In genomic region chr6:26330835-26331808, GRCh38 we compare ENCODE assay signal across 8 cellular contexts. TPM values are rescaled to one million over a fixed set of nuclear protein-coding genes. Genes with fewer than 3 reads are reported as not detected.
A peak's percentile ranks its signal among the peaks of the same experiment; 100 is the strongest.
DNase-seq lines count a peak whose midpoint lies in the region; ATAC-seq and TF ChIP-seq lines count a peak whose summit lies in the region.

No MANE protein-coding gene starts in this region.

- H3K9me3 Mint-ChIP-seq in activated CD4-positive, alpha-beta memory T cell treated with anti-CD3 and anti-CD28 coated beads, Interleukin-2, amount 10 ng/mL, durations not matched to agents 7 days and 5 days, result no peaks in the 10 kb centered on the region

- peaks cover 3% of the 10 kb centered on the region for H3K36me3 Mint-ChIP-seq in activated CD4-positive, alpha-beta memory T cell treated with anti-CD3 and anti-CD28 coated beads, Interleukin-2, amount 10 ng/mL, durations not matched to agents 7 days and 5 days (ENCODE audit: low read depth)

- H3K4me1 Mint-ChIP-seq in activated CD4-positive, alpha-beta memory T cell treated with anti-CD3 and anti-CD28 coated beads, Interleukin-2, amount 10 ng/mL, durations not matched to agents 7 days and 5 days, result peaks cover 57% of the 10 kb centered on the region

- peak overlapping the region; percentile 58 to 79 (median 63) for H3K4me3 ChIP-seq in fibroblast of lung (replicated peaks in 1 of 4; ENCODE audit: control extremely low read depth in 1 of 4, insufficient read depth in 1 of 4, low read depth in 3 of 4, low read length in 4 of 4)

- H3K4me3 Mint-ChIP-seq in activated CD4-positive, alpha-beta memory T cell treated with anti-CD3 and anti-CD28 coated beads, Interleukin-2, amount 10 ng/mL, durations not matched to agents 7 days and 5 days, result peak overlapping the region; percentile 75

- no peaks in the 10 kb centered on the region for H3K27me3 ChIP-seq in fibroblast of lung (ENCODE audit: control insufficient read depth, insufficient read depth, low read length)

- H3K4me2 ChIP-seq in fibroblast of lung (ENCODE audit: extremely low read depth, insufficient read depth, low read length), result peak overlapping the region; percentile 93

- no peaks in the 10 kb centered on the region for H3K9me3 ChIP-seq in fibroblast of lung (ENCODE audit: control insufficient read depth, insufficient read depth, low read depth, low read length)

- H3K27me3 Mint-ChIP-seq in activated CD4-positive, alpha-beta memory T cell treated with anti-CD3 and anti-CD28 coated beads, Interleukin-2, amount 10 ng/mL, durations not matched to agents 7 days and 5 days, result peaks cover 50% of the 10 kb centered on the region

- no peak overlapping the region for H3K9ac ChIP-seq in fibroblast of lung (ENCODE audit: insufficient read depth, low read length)

- no peaks in the 10 kb centered on the region for H3K79me2 ChIP-seq in fibroblast of lung (ENCODE audit: control insufficient read depth, insufficient read depth, low read length)

- no peak for ATAC-seq in GM21360 (IDR thresholded peaks at IDR 0.05; ENCODE audit: unreplicated experiment)

- TF ChIP-seq CTCF in fibroblast of lung (conservative IDR thresholded peaks at IDR 0.05 in 1 of 2, IDR thresholded peaks at IDR 0.05 in 1 of 2; ENCODE audit: low read depth in 1 of 2, low read length in 2 of 2), result no peak

- DNase-seq in NCI-H1417 (lab: John Stamatoyannopoulos, UW) (peak in 2 of 3 experiments; percentile 42 to 80), NCI-H1417 treated with DMSO at 0.1 percent for 48 hours (lab: John Stamatoyannopoulos, UW) (no peak), NCI-H2227 treated with DMSO at 0.1 percent for 48 hours (lab: John Stamatoyannopoulos, UW) (peak; percentile 59), fibroblast of lung (ENCODE audit: low read depth in 2 of 2) (peak in 1 of 2 donors; percentile 46), NCI-H2107 (lab: John Stamatoyannopoulos, UW) (no peak)
- peak; percentile 54 for DNase-seq in activated CD4-positive, alpha-beta memory T cell treated with anti-CD3 and anti-CD28 coated beads, Interleukin-2, amount 10 ng/mL, durations not matched to agents 7 days and 5 days
- DNase-seq in stimulated activated CD4-positive, alpha-beta T cell treated with anti-CD3 and anti-CD28 coated beads, Interleukin-4, amount 100 ng/mL, for 24 hours, result peak; percentile 60

- POLR2A ChIA-PET in activated CD4-positive, alpha-beta memory T cell treated with anti-CD3 and anti-CD28 coated beads, Interleukin-2, amount 10 ng/mL, durations not matched to agents 7 days and 5 days (lab: Charles Lee), result interaction anchor here (0.8 to 4.0 kb wide), 8 partner anchors 9 to 237 kb away, joined by 3 to 23 read pairs (median 4); partner anchors contain the start of gene HMGN4

- peaks cover 9% of the 10 kb centered on the region for H3K4me1 ChIP-seq in fibroblast of lung (ENCODE audit: control insufficient read depth, extremely low read depth, insufficient read depth, low read length)

- H2AFZ ChIP-seq in fibroblast of lung (ENCODE audit: low read length), result peak overlapping the region; percentile 72

- H3K27ac ChIP-seq in fibroblast of lung (ENCODE audit: insufficient read depth, low read length), result no peak overlapping the region

- no peaks in the 10 kb centered on the region for H3K36me3 ChIP-seq in fibroblast of lung (ENCODE audit: control insufficient read depth, insufficient read depth, low read length)

- peak overlapping the region; percentile 38 for H3K27ac Mint-ChIP-seq in activated CD4-positive, alpha-beta memory T cell treated with anti-CD3 and anti-CD28 coated beads, Interleukin-2, amount 10 ng/mL, durations not matched to agents 7 days and 5 days

- H4K20me1 ChIP-seq in fibroblast of lung (ENCODE audit: control insufficient read depth, extremely low read depth, insufficient read depth, low read length), result no peaks in the 10 kb centered on the region

- CTCF ChIA-PET in activated CD4-positive, alpha-beta memory T cell treated with anti-CD3 and anti-CD28 coated beads, Interleukin-2, amount 10 ng/mL, durations not matched to agents 7 days and 5 days (lab: Charles Lee), result interaction anchor here (0.9 to 5.7 kb wide), 10 partner anchors 9 to 264 kb away, joined by 3 to 24 read pairs (median 4); a partner anchor contains a TSS

RNA-seq across cellular contexts. Expression of gene BTN3A2, which starts 33.9 kb away (rescaled TPM):
- total RNA-seq in activated CD4-positive, alpha-beta memory T cell treated with anti-CD3 and anti-CD28 coated beads, Interleukin-2, amount 10 ng/mL, durations not matched to agents 7 days and 5 days, result 100 to 1,000 TPM; 120 to 130 TPM
- 21.6 and 21.8 TPM in 2 replicates for total RNA-seq in fibroblast of lung
- polyA plus RNA-seq in fibroblast of lung, result 27.2 and 39.1 TPM in 2 replicates
- 19.1 and 24.8 TPM in 2 replicates for polyA plus RNA-seq in fibroblast of lung (2012)
- polyA minus RNA-seq in fibroblast of lung (ENCODE audit: low replicate concordance), result 10.0 and 23.6 TPM in 2 replicates

RNA-seq across cellular contexts. Expression of gene BTN2A2, which starts 51.8 kb away (rescaled TPM):
- 10 to 100 TPM; 23.4 to 25.7 TPM for total RNA-seq in activated CD4-positive, alpha-beta memory T cell treated with anti-CD3 and anti-CD28 coated beads, Interleukin-2, amount 10 ng/mL, durations not matched to agents 7 days and 5 days
- total RNA-seq in fibroblast of lung, result 7.4 and 12.7 TPM in 2 replicates
- polyA plus RNA-seq in fibroblast of lung, result 8.6 and 14.8 TPM in 2 replicates
- 8.3 and 12.5 TPM in 2 replicates for polyA plus RNA-seq in fibroblast of lung (2012)
- polyA minus RNA-seq in fibroblast of lung (ENCODE audit: low replicate concordance), result 10.0 and 21.7 TPM in 2 replicates

Comparison
In these comparisons a context has a peak if more than half of its experiments do, and no peak if none do; other contexts are left out.
1. DNase-seq: peak in NCI-H1417 (2 of 3), NCI-H2227 treated with DMSO at 0.1 percent for 48 hours (single experiment), activated CD4-positive, alpha-beta memory T cell treated with anti-CD3 and anti-CD28 coated beads, Interleukin-2, amount 10 ng/mL, durations not matched to agents 7 days and 5 days (single experiment) and stimulated activated CD4-positive, alpha-beta T cell treated with anti-CD3 and anti-CD28 coated beads, Interleukin-4, amount 100 ng/mL, for 24 hours (single experiment); none in NCI-H1417 treated with DMSO at 0.1 percent for 48 hours (single experiment) and NCI-H2107 (single experiment).